In the genomic region with DNA sequence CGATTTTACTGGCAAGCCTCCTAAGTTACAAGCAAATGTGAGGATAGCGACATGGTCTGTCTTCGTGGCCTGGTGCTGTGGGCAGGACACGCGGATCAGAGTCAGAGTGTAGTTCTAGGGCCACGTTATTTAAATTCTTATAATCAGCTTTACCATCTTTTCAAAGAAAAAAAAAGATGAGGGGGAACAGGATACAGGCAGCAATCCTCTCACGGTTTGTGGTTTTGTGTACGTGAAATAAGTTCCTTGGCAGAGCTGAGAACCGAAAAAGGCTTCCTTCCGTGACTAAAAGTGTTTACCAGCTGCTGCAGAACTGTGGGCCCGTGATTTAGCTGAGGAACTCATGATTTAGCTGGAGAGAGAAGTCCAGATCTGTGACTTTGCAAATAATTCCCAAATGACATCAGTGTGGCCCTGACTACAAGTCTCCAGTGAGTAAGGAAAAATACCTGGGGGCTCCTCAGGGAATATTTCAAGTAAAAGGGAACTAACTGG, we compare ENCODE assay signal across 8 cellular contexts. TPM values are rescaled to one million over a fixed set of nuclear protein-coding genes. Genes with fewer than 3 reads are reported as not detected.
DNase-seq lines count a peak whose midpoint lies in the region; ATAC-seq, FAIRE-seq and TF ChIP-seq lines count a peak whose summit lies in the region.

No MANE protein-coding gene starts in this region.

- no peaks in the 10 kb centered on the region for H3K27me3 ChIP-seq in small intestine (ENCODE audit: control insufficient read depth in 2 of 2, insufficient read depth in 2 of 2, low read length in 2 of 2)

- peak; percentile 82 for ATAC-seq in GM19395 (IDR thresholded peaks at IDR 0.05; ENCODE audit: unreplicated experiment)
- ATAC-seq in HG03432 (IDR thresholded peaks at IDR 0.05; ENCODE audit: unreplicated experiment), result peak; percentile 84
- peak; percentile 70 to 79 for ATAC-seq in activated CD4-positive, CD25-positive, alpha-beta regulatory T cell treated with anti-CD3 and anti-CD28 coated beads, Interleukin-2, amount 50 U/mL, for 24 hours

- H3K4me1 ChIP-seq in small intestine (ENCODE audit: control insufficient read depth in 2 of 2, insufficient read depth in 1 of 2, low read depth in 1 of 2, low read length in 1 of 2), result no peaks in the 10 kb centered on the region

- H3K27ac ChIP-seq in small intestine (ENCODE audit: low read depth in 1 of 2, low read length in 1 of 2), result peak overlapping the region in 1 of 2 donors; percentile 86

- H3K9me3 ChIP-seq in small intestine (ENCODE audit: control insufficient read depth, low read depth), result no peaks in the 10 kb centered on the region

- peaks cover 79% of the 10 kb centered on the region for H3K4me1 Mint-ChIP-seq in CD14-positive monocyte

- no peak for FAIRE-seq in small intestine (lab: Jason Lieb, UNC)

- intact Hi-C loops in CD14-positive monocyte (cut with micrococcal nuclease), result loop anchor here (10.0 kb wide), 3 partner anchors 61 to 259 kb away; no protein-coding TSS in a partner anchor

- H3K27me3 Mint-ChIP-seq in CD14-positive monocyte (ENCODE audit: low read depth in 3 of 3), result peaks cover 0 to 3% (median 1%) of the 10 kb centered on the region in 3 donors

- peak overlapping the region; percentile 56 to 63 for H3K4me3 Mint-ChIP-seq in CD14-positive monocyte

- no peaks in the 10 kb centered on the region for H3K36me3 ChIP-seq in small intestine (ENCODE audit: control insufficient read depth in 2 of 2, insufficient read depth in 2 of 2, low read length in 2 of 2)

- TF ChIP-seq CTCF in CD14-positive monocyte (IDR thresholded peaks at IDR 0.05), result no peak

- H3K36me3 Mint-ChIP-seq in CD14-positive monocyte, result peaks cover 66 to 83% of the 10 kb centered on the region in 2 donors

- H3K27ac Mint-ChIP-seq in CD14-positive monocyte, result peak overlapping the region; percentile 87 to 98 (median 95)

- DNase-seq in CD14-positive monocyte (ENCODE audit: low spot score), result no peak
- DNase-seq in fibroblast of gingiva (ENCODE audit: low read depth), result peak; percentile 60
- peak; percentile 48 for DNase-seq in small intestine
- DNase-seq in T1000 (lab: John Stamatoyannopoulos, UW), result no peak
- DNase-seq in NCI-H2196 (lab: John Stamatoyannopoulos, UW; ENCODE audit: unreplicated experiment), result no peak

- no peak overlapping the region for H3K4me3 ChIP-seq in small intestine (ENCODE audit: low read depth in 1 of 2, low read length in 2 of 2)

- peaks cover 0 to 2% (median 0%) of the 10 kb centered on the region in 7 donors for H3K9me3 Mint-ChIP-seq in CD14-positive monocyte

- WGBS in small intestine, 3 donors, result 64 to 84% (median 69%) methylated on average over 11 of the region's 11 CpGs

RNA-seq across cellular contexts. Expression of gene RCBTB2, which starts 27.2 kb away (rescaled TPM):
- polyA plus RNA-seq in CD14-positive monocyte (100 to 1,000 TPM in 1 of 2 donors, 10 to 100 TPM in 1; 64.4 to 100 TPM), small intestine (1 to 10 TPM; 3.1 to 7.6 (median 4.8) TPM)

Comparison
In these comparisons a context has a peak if more than half of its experiments do, and no peak if none do; other contexts are left out.
1. DNase-seq: peak in fibroblast of gingiva (single experiment) and small intestine (single experiment); none in CD14-positive monocyte (single experiment), T1000 (single experiment) and NCI-H2196 (single experiment).
2. RNA of gene RCBTB2, which starts 27.2 kb away (polyA plus RNA-seq): 64.4 to 100 TPM in CD14-positive monocyte; 3.1 to 7.6 TPM in small intestine; every median in the first group is over 4 times any median in the second.
3. Peak in every context shown above with its lines, with median percentiles within 50 percentile points of each other: ATAC-seq.